Comparison of ENCODE assay signal across 14 cellular contexts in the genomic region with DNA sequence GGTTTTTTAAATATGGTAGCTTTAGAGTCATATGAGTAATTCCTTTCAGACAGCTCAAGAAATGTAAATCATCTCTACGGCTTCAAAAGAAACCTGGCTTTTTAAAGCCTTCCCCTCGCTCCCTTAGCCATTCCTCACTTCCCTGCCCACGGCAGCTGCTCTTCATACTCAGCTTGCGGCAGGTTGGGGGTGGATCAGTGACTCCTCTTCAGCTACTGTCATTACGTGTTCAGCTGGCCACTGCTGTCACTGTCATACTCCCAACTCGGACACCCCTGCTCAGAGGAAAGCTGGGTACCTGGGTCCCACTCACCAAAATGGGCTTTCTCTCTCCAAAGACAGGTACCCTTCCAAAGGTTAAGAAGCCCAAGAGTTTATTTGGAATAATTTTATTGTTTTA. TPM values are rescaled to one million over a fixed set of nuclear protein-coding genes. Genes with fewer than 3 reads are reported as not detected.
DNase-seq lines count a peak whose midpoint lies in the region; FAIRE-seq and TF ChIP-seq lines count a peak whose summit lies in the region.
"Had no signal": no experiment of that assay in that cellular context is flagged by ENCODE, and none has a peak within 500 bp of the region (broad histone marks: within the 10 kb centered on the region; RNA-seq: fewer than 3 reads in every experiment).

No MANE protein-coding gene starts in this region.

- peaks cover 61% of the 10 kb centered on the region for H3K36me3 Mint-ChIP-seq in activated naive CD4-positive, alpha-beta T cell treated with anti-CD3 and anti-CD28 coated beads for 36 hours (ENCODE audit: low read depth)
- peaks cover 21% of the 10 kb centered on the region for H3K36me3 Mint-ChIP-seq in glutamatergic neuron (ENCODE audit: unreplicated experiment)

- peaks cover 16% of the 10 kb centered on the region for H3F3A ChIP-seq in smooth muscle cell (ENCODE audit: low read depth)
- no peaks in the 10 kb centered on the region for H3F3A ChIP-seq in MM.1S (ENCODE audit: insufficient read depth, low read length)

- no peaks in the 10 kb centered on the region for H3K27me3 Mint-ChIP-seq in activated naive CD4-positive, alpha-beta T cell treated with anti-CD3 and anti-CD28 coated beads for 36 hours (ENCODE audit: low read depth)
- peaks cover 5% of the 10 kb centered on the region for H3K27me3 Mint-ChIP-seq in glutamatergic neuron (ENCODE audit: unreplicated experiment)

- CTCF ChIA-PET in activated naive CD4-positive, alpha-beta T cell treated with anti-CD3 and anti-CD28 coated beads for 36 hours (lab: Charles Lee), result interaction anchor here (0.7 to 1.6 kb wide), 5 partner anchors 14 to 174 kb away, joined by 3 to 4 read pairs (median 3); no protein-coding TSS in a partner anchor
- CTCF ChIA-PET in RWPE1 (lab: Yijun Ruan, JAX), result interaction anchor here (0.7 kb wide), 1 partner anchor 1541 kb away, joined by 3 read pairs; no protein-coding TSS in a partner anchor

- H3K79me2 ChIP-seq in smooth muscle cell (ENCODE audit: low read depth), result peaks cover 100% of the 10 kb centered on the region
- peaks cover 100% of the 10 kb centered on the region for H3K79me2 ChIP-seq in MM.1S (ENCODE audit: low read length)

- POLR2A ChIA-PET in RWPE1 (lab: Yijun Ruan, JAX; ENCODE audit: low non-redundant PET), result no interaction called here

- 41% methylated on average over 6 of the region's 6 CpGs for WGBS in smooth muscle cell (ENCODE audit: low lambda C conversion rate)

- H3K9me3 ChIP-seq in smooth muscle cell (replicated peaks; ENCODE audit: low read depth) (no peaks in the 10 kb centered on the region), MM.1S (replicated peaks; ENCODE audit: insufficient read depth, low read length) (no peaks in the 10 kb centered on the region)
- H3K9me3 ChIP-seq: body of pancreas, upper lobe of left lung had no signal

- intact Hi-C loops in activated naive CD4-positive, alpha-beta T cell treated with anti-CD3 and anti-CD28 coated beads for 36 hours (cut with micrococcal nuclease), result no loop called here

- H2AFZ ChIP-seq in smooth muscle cell (ENCODE audit: low read depth), result no peak overlapping the region
- H2AFZ ChIP-seq in MM.1S (ENCODE audit: low read length), result no peak overlapping the region

- peak; percentile 32 for DNase-seq in activated naive CD4-positive, alpha-beta T cell treated with anti-CD3 and anti-CD28 coated beads for 36 hours
- DNase-seq in activated naive CD4-positive, alpha-beta T cell (lab: John Stamatoyannopoulos, UW), result no peak
- DNase-seq in RWPE1 (ENCODE audit: low spot score) (no peak), glutamatergic neuron (no peak), smooth muscle cell (lab: John Stamatoyannopoulos, UW; ENCODE audit: unreplicated experiment) (no peak), GM19239 (ENCODE audit: insufficient read length, low spot score) (no peak), MM.1S (no peak), NCI-H446 (lab: John Stamatoyannopoulos, UW) (no peak)
- DNase-seq: body of pancreas, KBM-7, NCI-H2107, retina, upper lobe of left lung had no signal

- no peak for FAIRE-seq in GM19239 (lab: Jason Lieb, UNC)

- H3K27me3 ChIP-seq in smooth muscle cell (ENCODE audit: low read depth) (no peaks in the 10 kb centered on the region), MM.1S (replicated peaks; ENCODE audit: insufficient read depth, low read length) (no peaks in the 10 kb centered on the region)
- H3K27me3 ChIP-seq: BLaER1 treated with 17β-estradiol and CSF1 and Interleukin-3, amounts not matched to agents 10 nM and 100 nM; body of pancreas; upper lobe of left lung had no signal

- H3K27ac Mint-ChIP-seq in activated naive CD4-positive, alpha-beta T cell treated with anti-CD3 and anti-CD28 coated beads for 36 hours, result no peak overlapping the region
- H3K27ac Mint-ChIP-seq in glutamatergic neuron (ENCODE audit: unreplicated experiment), result peak overlapping the region; percentile 75

- H3K4me3 Mint-ChIP-seq in activated naive CD4-positive, alpha-beta T cell treated with anti-CD3 and anti-CD28 coated beads for 36 hours, result no peak overlapping the region
- H3K4me3 Mint-ChIP-seq in glutamatergic neuron (ENCODE audit: unreplicated experiment), result peak overlapping the region; percentile 74

- no peak overlapping the region for H3K9ac ChIP-seq in smooth muscle cell (ENCODE audit: low read depth)
- no peak overlapping the region for H3K9ac ChIP-seq in MM.1S (ENCODE audit: low read length)

- no peak overlapping the region for H3K4me3 ChIP-seq in smooth muscle cell
- no peak overlapping the region for H3K4me3 ChIP-seq in MM.1S (ENCODE audit: low read length)
- H3K4me3 ChIP-seq: BLaER1 treated with 17β-estradiol and CSF1 and Interleukin-3, amounts not matched to agents 10 nM and 100 nM; body of pancreas; upper lobe of left lung had no signal

- H3K36me3 ChIP-seq in smooth muscle cell (ENCODE audit: low read depth) (no peaks in the 10 kb centered on the region), MM.1S (replicated peaks; ENCODE audit: insufficient read depth, low read length) (peaks cover 30% of the 10 kb centered on the region)

- H3K4me2 ChIP-seq in smooth muscle cell (peak overlapping the region; percentile 61), MM.1S (ENCODE audit: low read depth, low read length) (no peak overlapping the region)

- no peaks in the 10 kb centered on the region for H3K9me2 ChIP-seq in MM.1S (replicated peaks; ENCODE audit: insufficient read depth, low read length)

- peaks cover 86% of the 10 kb centered on the region for H3K4me1 Mint-ChIP-seq in activated naive CD4-positive, alpha-beta T cell treated with anti-CD3 and anti-CD28 coated beads for 36 hours (ENCODE audit: low read depth)
- H3K4me1 Mint-ChIP-seq in glutamatergic neuron (ENCODE audit: low read depth, unreplicated experiment), result peaks cover 44% of the 10 kb centered on the region

- H3K27ac ChIP-seq in RWPE1 (peak overlapping the region; percentile 44), smooth muscle cell (ENCODE audit: low read depth) (peak overlapping the region; percentile 69), MM.1S (ENCODE audit: low read length) (no peak overlapping the region)
- H3K27ac ChIP-seq: BLaER1 treated with 17β-estradiol and CSF1 and Interleukin-3, amounts not matched to agents 10 nM and 100 nM; body of pancreas; upper lobe of left lung had no signal

- H4K20me1 ChIP-seq in smooth muscle cell (ENCODE audit: low read depth), result peaks cover 100% of the 10 kb centered on the region
- H4K20me1 ChIP-seq in MM.1S (ENCODE audit: insufficient read depth, low read length), result peaks cover 66% of the 10 kb centered on the region

- H3K9me3 Mint-ChIP-seq in activated naive CD4-positive, alpha-beta T cell treated with anti-CD3 and anti-CD28 coated beads for 36 hours, result no peaks in the 10 kb centered on the region
- peaks cover 17% of the 10 kb centered on the region for H3K9me3 Mint-ChIP-seq in glutamatergic neuron (ENCODE audit: unreplicated experiment)

- H3K4me1 ChIP-seq in smooth muscle cell (ENCODE audit: low read depth) (peaks cover 17% of the 10 kb centered on the region), MM.1S (ENCODE audit: low read length) (peaks cover 14% of the 10 kb centered on the region)

- TF ChIP-seq CTCF in RWPE1 (conservative IDR thresholded peaks at IDR 0.05; ENCODE audit: low read depth) (no peak), glutamatergic neuron (IDR thresholded peaks at IDR 0.05; ENCODE audit: partially characterized antibody, unreplicated experiment) (no peak), smooth muscle cell (IDR thresholded peaks at IDR 0.05; ENCODE audit: borderline replicate concordance, insufficient read depth, poor library complexity, severe bottlenecking) (no peak), MM.1S (IDR thresholded peaks at IDR 0.05; ENCODE audit: low read length) (no peak)

RNA-seq across cellular contexts. Expression of a gene that starts 6.6 kb away (rescaled TPM):
- total RNA-seq in activated naive CD4-positive, alpha-beta T cell treated with anti-CD3 and anti-CD28 coated beads for 36 hours, result 10 to 100 TPM; 95.3 to 96.9 TPM
- total RNA-seq in glutamatergic neuron (ENCODE audit: unreplicated experiment), result 650 TPM
- total RNA-seq in smooth muscle cell, result 132 and 142 TPM in 2 replicates
- polyA plus RNA-seq in smooth muscle cell, result 17.6 and 21.1 TPM in 2 replicates

RNA-seq across cellular contexts. Expression of a gene that starts 49.7 kb away (rescaled TPM):
- total RNA-seq in activated naive CD4-positive, alpha-beta T cell treated with anti-CD3 and anti-CD28 coated beads for 36 hours, result 100 to 1,000 TPM; 106 to 115 TPM
- 50.4 TPM for total RNA-seq in glutamatergic neuron (ENCODE audit: unreplicated experiment)
- total RNA-seq in smooth muscle cell, result 374 and 484 TPM in 2 replicates
- polyA plus RNA-seq in smooth muscle cell, result 1,842 and 2,006 TPM in 2 replicates

RNA-seq across cellular contexts. Expression of a gene that starts 57.3 kb away (rescaled TPM):
- under 1 TPM; 0.57 to 0.62 TPM for total RNA-seq in activated naive CD4-positive, alpha-beta T cell treated with anti-CD3 and anti-CD28 coated beads for 36 hours
- total RNA-seq in glutamatergic neuron (ENCODE audit: unreplicated experiment) (6.1 TPM), smooth muscle cell (2.3 and 3.7 TPM in 2 replicates)
- polyA plus RNA-seq in smooth muscle cell, result 2.2 and 7.1 TPM in 2 replicates
